Comparison of ENCODE assay signal across 22 cellular contexts in the genomic region with DNA sequence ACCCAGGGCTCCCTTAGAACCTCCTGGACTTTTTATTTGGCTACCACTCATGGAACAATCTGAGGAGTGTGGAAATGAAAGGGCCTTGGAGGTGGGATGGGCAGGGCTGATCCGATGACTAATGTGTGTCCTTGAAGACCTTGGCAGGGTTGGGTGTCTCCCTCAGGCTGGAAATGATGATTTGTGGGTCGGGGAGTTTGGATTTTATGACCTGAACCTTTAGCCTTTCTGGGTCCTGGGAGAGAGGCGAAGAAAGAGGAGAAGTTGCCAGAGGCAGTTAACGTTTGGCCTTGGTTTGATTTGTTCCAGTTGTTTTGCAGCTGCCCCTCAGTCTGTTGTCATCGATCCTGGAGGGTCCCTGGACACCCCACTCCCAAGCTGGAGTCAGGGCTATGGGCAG.
"Had no signal": no experiment of that assay in that cellular context is flagged by ENCODE, and none has a peak within 500 bp of the region (broad histone marks: within the 10 kb centered on the region; RNA-seq: fewer than 3 reads in every experiment).

No MANE protein-coding gene starts in this region.

- H3K4me1 Mint-ChIP-seq: activated naive CD4-positive, alpha-beta T cell treated with anti-CD3 and anti-CD28 coated beads, Interleukin-2, amount 10 ng/mL, durations not matched to agents 7 days and 5 days; memory B cell had no signal

- DNase-seq: activated CD4-positive, alpha-beta memory T cell treated with anti-CD3 and anti-CD28 coated beads for 36 hours; activated CD4-positive, alpha-beta T cell treated with anti-CD3 and anti-CD28 coated beads for 48 hours; activated effector memory CD4-positive, alpha-beta T cell treated with anti-CD3 and anti-CD28 coated beads, Interleukin-2, amount 50 U/mL, for 16 hours; activated naive CD4-positive, alpha-beta T cell treated with anti-CD3 and anti-CD28 coated beads, Interleukin-2, amount 10 ng/mL, durations not matched to agents 7 days and 5 days; activated T-cell treated with anti-CD3 and anti-CD28 coated beads, Interleukin-2, amount 50 U/mL, for 72 hours; body of pancreas; caudate nucleus; effector memory CD8-positive, alpha-beta T cell; hippocampal formation; occipital lobe; posterior cingulate gyrus; right lobe of liver; stimulated activated CD4-positive, alpha-beta T cell treated with anti-CD3 and anti-CD28 coated beads, Interleukin-15, amount 100 ng/mL, for 24 hours; stimulated activated CD4-positive, alpha-beta T cell treated with anti-CD3 and anti-CD28 coated beads, Interleukin-2, amount 100 ng/mL, for 48 hours; stimulated activated naive CD4-positive, alpha-beta T cell; T-helper 17 cell; upper lobe of left lung had no signal

- H3K4me1 ChIP-seq: body of pancreas, right lobe of liver, upper lobe of left lung had no signal

- H3K27ac ChIP-seq: body of pancreas, right lobe of liver, thoracic aorta, upper lobe of left lung had no signal

- H3K9me3 ChIP-seq: body of pancreas, right lobe of liver, thoracic aorta, upper lobe of left lung had no signal

- H3K4me3 ChIP-seq: body of pancreas, right lobe of liver, smooth muscle cell, thoracic aorta, upper lobe of left lung had no signal

- H3K27ac Mint-ChIP-seq: activated CD4-positive, alpha-beta memory T cell treated with anti-CD3 and anti-CD28 coated beads for 36 hours; activated naive CD4-positive, alpha-beta T cell treated with anti-CD3 and anti-CD28 coated beads, Interleukin-2, amount 10 ng/mL, durations not matched to agents 7 days and 5 days; activated T-cell treated with anti-CD3 and anti-CD28 coated beads, Interleukin-2, amount 50 U/mL, for 72 hours; effector memory CD8-positive, alpha-beta T cell; memory B cell; T-helper 17 cell had no signal

- H3K9me3 Mint-ChIP-seq: activated CD4-positive, alpha-beta memory T cell treated with anti-CD3 and anti-CD28 coated beads for 36 hours; activated naive CD4-positive, alpha-beta T cell treated with anti-CD3 and anti-CD28 coated beads, Interleukin-2, amount 10 ng/mL, durations not matched to agents 7 days and 5 days; effector memory CD8-positive, alpha-beta T cell; memory B cell had no signal

- H3K36me3 Mint-ChIP-seq: activated CD4-positive, alpha-beta memory T cell treated with anti-CD3 and anti-CD28 coated beads for 36 hours; activated naive CD4-positive, alpha-beta T cell treated with anti-CD3 and anti-CD28 coated beads, Interleukin-2, amount 10 ng/mL, durations not matched to agents 7 days and 5 days had no signal

- H3K4me3 Mint-ChIP-seq: activated CD4-positive, alpha-beta memory T cell treated with anti-CD3 and anti-CD28 coated beads for 36 hours; activated naive CD4-positive, alpha-beta T cell treated with anti-CD3 and anti-CD28 coated beads, Interleukin-2, amount 10 ng/mL, durations not matched to agents 7 days and 5 days; activated T-cell treated with anti-CD3 and anti-CD28 coated beads, Interleukin-2, amount 50 U/mL, for 72 hours; effector memory CD8-positive, alpha-beta T cell; memory B cell; neural crest cell; T-helper 17 cell had no signal

- H3K27me3 Mint-ChIP-seq: activated CD4-positive, alpha-beta memory T cell treated with anti-CD3 and anti-CD28 coated beads for 36 hours; activated naive CD4-positive, alpha-beta T cell treated with anti-CD3 and anti-CD28 coated beads, Interleukin-2, amount 10 ng/mL, durations not matched to agents 7 days and 5 days; T-helper 17 cell had no signal

- H3K27me3 ChIP-seq: body of pancreas, right lobe of liver, upper lobe of left lung had no signal

- H3K36me3 ChIP-seq: right lobe of liver, thoracic aorta, upper lobe of left lung had no signal

- ATAC-seq: activated T-cell treated with anti-CD3 and anti-CD28 coated beads, Interleukin-2, amount 50 U/mL, for 72 hours; body of pancreas; effector memory CD8-positive, alpha-beta T cell; esophagus mucosa; right lobe of liver; T-helper 17 cell had no signal
